In the genomic region with DNA sequence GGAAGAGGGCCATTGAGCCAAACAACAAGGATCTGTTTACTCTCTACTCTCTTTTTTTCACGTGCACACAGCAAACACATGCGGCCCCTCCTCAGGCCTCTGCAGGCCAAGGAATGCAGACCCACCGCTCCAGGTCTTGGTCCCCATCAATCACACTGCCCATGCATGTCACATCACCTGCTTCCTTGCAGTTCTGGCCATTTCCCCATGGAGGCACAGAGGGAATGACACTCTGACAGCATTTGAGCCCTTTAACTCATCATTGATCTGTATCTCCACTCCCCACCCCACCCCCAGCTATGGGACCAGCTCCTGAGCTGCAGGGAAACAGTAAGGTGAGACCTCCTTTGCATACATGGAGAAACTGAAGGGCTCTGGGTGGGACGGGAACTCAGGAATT, we compare ENCODE assay signal across 30 cellular contexts. TPM values are rescaled to one million over a fixed set of nuclear protein-coding genes. Genes with fewer than 3 reads are reported as not detected.
DNase-seq lines count a peak whose midpoint lies in the region; ATAC-seq and TF ChIP-seq lines count a peak whose summit lies in the region.
"Had no signal": no experiment of that assay in that cellular context is flagged by ENCODE, and none has a peak within 500 bp of the region (broad histone marks: within the 10 kb centered on the region; RNA-seq: fewer than 3 reads in every experiment).

No MANE protein-coding gene starts in this region.

- 70 to 100% methylated on average over 2 to 4 of the region's 4 CpGs for WGBS in endodermal cell (ENCODE audit: insufficient coverage in 1 of 2, insufficient read length in 1 of 2), 2 experiments
- no CpG with 5 or more reads among the region's 4 CpGs for WGBS in neuronal stem cell (ENCODE audit: extremely low coverage in 2 of 2, insufficient read length in 2 of 2, insufficient replicate concordance in 1 of 2), 2 donors

- no peak overlapping the region for H3K23ac ChIP-seq in neuronal stem cell (ENCODE audit: low read depth, low read length, poor library complexity)

- H3K4me3 Mint-ChIP-seq in GM23338 (no peak overlapping the region), endodermal cell (no peak overlapping the region)
- H3K4me3 Mint-ChIP-seq: activated naive CD8-positive, alpha-beta T cell treated with anti-CD3 and anti-CD28 coated beads, Interleukin-2, amount 10 ng/mL, durations not matched to agents 7 days and 5 days; memory B cell had no signal

- 0 out of 2 replicates have a peak overlapping the region, but pooled peaks have one; percentile 26 for H3K4me2 ChIP-seq in GM23338
- no peak overlapping the region for H3K4me2 ChIP-seq in neuronal stem cell (ENCODE audit: insufficient read depth, low read length, poor library complexity, severe bottlenecking)
- H3K4me2 ChIP-seq: KMS-11 had no signal

- H4K8ac ChIP-seq in neuronal stem cell (ENCODE audit: low read depth, low read length), result no peak overlapping the region

- no peak for ATAC-seq in GM23338
- no peak for ATAC-seq in left ventricle myocardium superior
- no peak for ATAC-seq in GM18858 (IDR thresholded peaks at IDR 0.05; ENCODE audit: unreplicated experiment)
- ATAC-seq: left lobe of liver, psoas muscle, sciatic nerve had no signal

- H2AK5ac ChIP-seq in neuronal stem cell (ENCODE audit: low read depth, low read length), result no peak overlapping the region

- H2BK15ac ChIP-seq in neuronal stem cell (ENCODE audit: low read length), result no peak overlapping the region

- H3K18ac ChIP-seq in neuronal stem cell (ENCODE audit: low read length), result peak overlapping the region; percentile 58

- H3K4me3 ChIP-seq in GM23338 (no peak overlapping the region), endodermal cell (ENCODE audit: low read length) (no peak overlapping the region), neuronal stem cell (ENCODE audit: low read length in 2 of 2) (no peak overlapping the region)
- H3K4me3 ChIP-seq: MG63, psoas muscle, tibial artery had no signal

- H3K36me3 Mint-ChIP-seq in GM23338 (ENCODE audit: low read depth), result no peaks in the 10 kb centered on the region; the same call in 2 of the 3 replicates
- H3K36me3 Mint-ChIP-seq in endodermal cell (ENCODE audit: low read depth), result no peaks in the 10 kb centered on the region
- H3K36me3 Mint-ChIP-seq: activated naive CD8-positive, alpha-beta T cell treated with anti-CD3 and anti-CD28 coated beads, Interleukin-2, amount 10 ng/mL, durations not matched to agents 7 days and 5 days; memory B cell had no signal

- no peak overlapping the region for H2BK120ac ChIP-seq in neuronal stem cell (ENCODE audit: low read depth, low read length)

- no peak for DNase-seq in GM23338 (ENCODE audit: low spot score)
- DNase-seq in NCI-H2196 (lab: John Stamatoyannopoulos, UW; ENCODE audit: unreplicated experiment), result peak; percentile 74
- DNase-seq in endodermal cell, result peak; percentile 78
- no peak for DNase-seq in neuronal stem cell (ENCODE audit: low spot score)
- DNase-seq in kidney tubule cell (ENCODE audit: low spot score), result no peak
- no peak for DNase-seq in stimulated activated naive CD4-positive, alpha-beta T cell treated with Interleukin-2 at 50 U/mL for 16 hours (lab: John Stamatoyannopoulos, UW)
- no peak for DNase-seq in left ventricle myocardium superior
- DNase-seq: activated CD4-positive, alpha-beta T cell treated with anti-CD3 and anti-CD28 coated beads, Interleukin-2, amount 50 U/mL, for 4 hours; activated gamma-delta T cell treated with Interleukin-2 at 50 U/mL for 16 hours; activated naive CD8-positive, alpha-beta T cell treated with anti-CD3 and anti-CD28 coated beads, Interleukin-2, amount 10 ng/mL, durations not matched to agents 7 days and 5 days; activated T-cell treated with anti-CD3 and anti-CD28 coated beads, Interleukin-2, amount 50 U/mL, for 48 hours; DMS53; hypothalamus; MG63; NCI-H1417; NCI-H2081; NCI-H446; nucleus accumbens; psoas muscle; RPMI8226; stimulated activated CD4-positive, alpha-beta T cell treated with anti-CD3 and anti-CD28 coated beads, Interleukin-12 subunit alpha, Interleukin-12 subunit beta, amount 100 ng/mL, for 4 hours; stimulated activated CD4-positive, alpha-beta T cell treated with anti-CD3 and anti-CD28 coated beads, Interleukin-2, amount 100 ng/mL, for 48 hours; tibial artery had no signal

- H3K27me3 Mint-ChIP-seq in GM23338 (ENCODE audit: insufficient read depth, low read depth, poor library complexity), result peaks cover 6% of the 10 kb centered on the region
- no peaks in the 10 kb centered on the region for H3K27me3 Mint-ChIP-seq in endodermal cell (ENCODE audit: insufficient read depth)

- no peak overlapping the region for H3K4ac ChIP-seq in neuronal stem cell (ENCODE audit: low read length)

- intact Hi-C loops in left ventricle myocardium superior (cut with micrococcal nuclease), result no loop called here

- H3K4me1 ChIP-seq in GM23338 (ENCODE audit: insufficient read depth) (peaks cover 12% of the 10 kb centered on the region), endodermal cell (ENCODE audit: control insufficient read depth, insufficient read depth, low read length) (peaks cover 10% of the 10 kb centered on the region), neuronal stem cell (ENCODE audit: control insufficient read depth in 2 of 2, insufficient read depth in 1 of 2, low read depth in 1 of 2, low read length in 2 of 2) (peaks cover 7 to 17% of the 10 kb centered on the region in 2 donors)
- H3K4me1 ChIP-seq: psoas muscle had no signal

- no peak for TF ChIP-seq CTCF in GM23338 (conservative IDR thresholded peaks at IDR 0.05; ENCODE audit: low read depth in 2 of 2)
- TF ChIP-seq CTCF in endodermal cell (conservative IDR thresholded peaks at IDR 0.05), result peak; percentile 23

- H2AFZ ChIP-seq in GM23338 (0 out of 2 replicates have a peak overlapping the region, but pooled peaks have one; percentile 38), neuronal stem cell (ENCODE audit: low read length) (no peak overlapping the region)

- no peaks in the 10 kb centered on the region for H3K79me2 ChIP-seq in GM23338 (replicated peaks; ENCODE audit: insufficient read depth)

- H3K36me3 ChIP-seq in GM23338 (ENCODE audit: insufficient read depth) (no peaks in the 10 kb centered on the region), endodermal cell (ENCODE audit: control insufficient read depth, insufficient read depth, low read length) (no peaks in the 10 kb centered on the region), neuronal stem cell (replicated peaks in 1 of 2; ENCODE audit: control insufficient read depth in 2 of 2, insufficient read depth in 2 of 2, low read length in 2 of 2) (no peaks in the 10 kb centered on the region)
- H3K36me3 ChIP-seq: MG63, tibial artery had no signal

- H3K9me3 Mint-ChIP-seq in GM23338, result no peaks in the 10 kb centered on the region
- H3K9me3 Mint-ChIP-seq in endodermal cell, result no peaks in the 10 kb centered on the region
- H3K9me3 Mint-ChIP-seq: activated naive CD8-positive, alpha-beta T cell treated with anti-CD3 and anti-CD28 coated beads, Interleukin-2, amount 10 ng/mL, durations not matched to agents 7 days and 5 days; memory B cell had no signal

- no peak overlapping the region for H3K9ac ChIP-seq in endodermal cell (ENCODE audit: extremely low read depth, low read length, poor library complexity, severe bottlenecking)
- no peak overlapping the region for H3K9ac ChIP-seq in neuronal stem cell (ENCODE audit: low read depth, low read length, poor library complexity)
- H3K9ac ChIP-seq: KMS-11 had no signal

- no peak overlapping the region for H3K14ac ChIP-seq in neuronal stem cell (ENCODE audit: low read length)

- no peak overlapping the region for H2BK12ac ChIP-seq in neuronal stem cell (ENCODE audit: low read length)

- peaks cover 39% of the 10 kb centered on the region for H3K4me1 Mint-ChIP-seq in GM23338
- peaks cover 29% of the 10 kb centered on the region for H3K4me1 Mint-ChIP-seq in endodermal cell
- H3K4me1 Mint-ChIP-seq: activated naive CD8-positive, alpha-beta T cell treated with anti-CD3 and anti-CD28 coated beads, Interleukin-2, amount 10 ng/mL, durations not matched to agents 7 days and 5 days had no signal

- H3K9me2 ChIP-seq in GM23338 (ENCODE audit: insufficient read depth), result 0 out of 2 replicates have a peak, but pooled peaks cover 3% of the 10 kb centered on the region

- no peak overlapping the region for H3K27ac Mint-ChIP-seq in GM23338
- no peak overlapping the region for H3K27ac Mint-ChIP-seq in endodermal cell
- H3K27ac Mint-ChIP-seq: activated naive CD8-positive, alpha-beta T cell treated with anti-CD3 and anti-CD28 coated beads, Interleukin-2, amount 10 ng/mL, durations not matched to agents 7 days and 5 days; memory B cell had no signal

- H3K27me3 ChIP-seq in GM23338 (ENCODE audit: insufficient read depth) (no peaks in the 10 kb centered on the region), endodermal cell (ENCODE audit: control insufficient read depth, insufficient read depth, low read length, poor library complexity, severe bottlenecking) (no peaks in the 10 kb centered on the region), neuronal stem cell (ENCODE audit: control insufficient read depth in 3 of 3, insufficient read depth in 3 of 3, low read depth in 1 of 3, low read length in 3 of 3) (peaks cover 0 to 10% (median 0%) of the 10 kb centered on the region in 3 experiments)
- H3K27me3 ChIP-seq: MG63, tibial artery had no signal

- no peaks in the 10 kb centered on the region for H4K20me1 ChIP-seq in GM23338 (replicated peaks; ENCODE audit: insufficient read depth)

- no peak overlapping the region for H2BK5ac ChIP-seq in neuronal stem cell (ENCODE audit: low read length)

- no peaks in the 10 kb centered on the region for H3F3A ChIP-seq in GM23338 (replicated peaks; ENCODE audit: low read depth)

- H3K27ac ChIP-seq in GM23338 (ENCODE audit: low read depth), result no peak overlapping the region
- no peak overlapping the region for H3K27ac ChIP-seq in endodermal cell (ENCODE audit: low read depth, low read length)
- no peak overlapping the region for H3K27ac ChIP-seq in neuronal stem cell (replicated peaks; ENCODE audit: low read length)
- H3K27ac ChIP-seq: KMS-11, psoas muscle, tibial artery had no signal

- no peak overlapping the region for H4K91ac ChIP-seq in neuronal stem cell (ENCODE audit: low read depth, low read length, poor library complexity)

- no peaks in the 10 kb centered on the region for H3K9me3 ChIP-seq in endodermal cell (ENCODE audit: control insufficient read depth, low read length)
- H3K9me3 ChIP-seq in neuronal stem cell (replicated peaks in 1 of 2; ENCODE audit: control insufficient read depth in 2 of 2, insufficient read depth in 1 of 2, low read depth in 1 of 2, low read length in 2 of 2), result peaks cover 1 to 4% of the 10 kb centered on the region in 2 donors
- H3K9me3 ChIP-seq: MG63, psoas muscle, tibial artery had no signal

- H3K79me1 ChIP-seq in neuronal stem cell (ENCODE audit: low read depth, low read length), result no peaks in the 10 kb centered on the region

RNA-seq across cellular contexts. Expression of a gene that starts 45.9 kb away (rescaled TPM):
- total RNA-seq in GM23338 (2014; rRNA removed; shearing (Covaris generic)), result 17.2 and 23.8 TPM in 2 replicates
- 2.1 and 3.2 TPM in 2 replicates for polyA plus RNA-seq in GM23338 (2016; fragmentation: Nextera tagmentation; extraction: Ambion mirVana)
- 1 to 10 TPM; 1.4 to 3.7 TPM for total RNA-seq in endodermal cell
- polyA plus RNA-seq in endodermal cell (2013, experiment 1 of 2), result 2.7 TPM
- 2.8 TPM for polyA plus RNA-seq in endodermal cell (2013, experiment 2 of 2)
- 2.5 TPM for polyA plus RNA-seq in neuronal stem cell (2013, experiment 1 of 2)
- 2.9 TPM for polyA plus RNA-seq in neuronal stem cell (2013, experiment 2 of 2)
- not detected for total RNA-seq in left ventricle myocardium superior
- total RNA-seq: activated naive CD8-positive, alpha-beta T cell treated with anti-CD3 and anti-CD28 coated beads, Interleukin-2, amount 10 ng/mL, durations not matched to agents 7 days and 5 days; aorta; G401; left lobe of liver; psoas muscle; sciatic nerve had no signal
- polyA plus RNA-seq: aorta had no signal

RNA-seq across cellular contexts. Expression of a gene that starts 53.0 kb away (rescaled TPM):
- 7.6 and 14.8 TPM in 2 replicates for total RNA-seq in GM23338 (2014; rRNA removed; shearing (Covaris generic))
- polyA plus RNA-seq in GM23338 (2016; fragmentation: Nextera tagmentation; extraction: Ambion mirVana), result 6.1 and 6.2 TPM in 2 replicates
- total RNA-seq in endodermal cell (10 to 100 TPM; 20.6 to 21.9 TPM), left ventricle myocardium superior (3.1 TPM)
- 65.2 TPM for polyA plus RNA-seq in endodermal cell (2013, experiment 1 of 2)
- polyA plus RNA-seq in endodermal cell (2013, experiment 2 of 2), result 64.6 TPM
- polyA plus RNA-seq in neuronal stem cell (2013, experiment 1 of 2), result 181 TPM
- polyA plus RNA-seq in neuronal stem cell (2013, experiment 2 of 2), result 177 TPM

Comparison
In these comparisons a context has a peak if more than half of its experiments do, and no peak if none do; other contexts are left out.
1. DNase-seq: peak in NCI-H2196 (single experiment) and endodermal cell (single experiment); none in GM23338 (single experiment), neuronal stem cell (single experiment), kidney tubule cell (single experiment), stimulated activated naive CD4-positive, alpha-beta T cell treated with Interleukin-2 at 50 U/mL for 16 hours (single experiment) and left ventricle myocardium superior (single experiment).